In the genomic region with DNA sequence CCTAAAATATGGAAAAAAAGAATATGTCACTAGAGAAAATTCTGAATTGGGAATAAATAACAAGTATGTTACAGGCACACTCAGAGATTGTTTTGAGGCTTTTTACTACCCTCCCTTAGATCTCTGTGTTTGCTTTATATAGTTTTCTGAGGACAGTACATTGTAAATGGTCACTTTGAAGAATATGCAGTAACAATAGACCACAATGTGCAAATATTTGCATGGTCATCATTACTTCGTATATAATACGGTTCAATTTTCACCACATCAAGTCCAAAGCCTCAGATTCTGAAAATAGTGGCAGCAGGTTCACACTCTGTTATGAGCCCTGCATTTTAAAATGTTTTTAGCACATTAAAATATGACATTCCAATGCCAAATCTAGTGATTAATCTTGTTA, we compare ENCODE assay signal across 19 cellular contexts.
"Had no signal": no experiment of that assay in that cellular context is flagged by ENCODE, and none has a peak within 500 bp of the region (broad histone marks: within the 10 kb centered on the region; RNA-seq: fewer than 3 reads in every experiment).

No MANE protein-coding gene starts in this region.

- H3K4me3 ChIP-seq: coronary artery had no signal

- ATAC-seq: activated T-helper 17 cell treated with anti-CD3 and anti-CD28 coated beads, Interleukin-2, amount 50 U/mL, for 72 hours; T-helper 17 cell had no signal

- H3K27me3 ChIP-seq: brain microvascular endothelial cell had no signal

- DNase-seq: activated CD4-positive, alpha-beta memory T cell treated with anti-CD3 and anti-CD28 coated beads, Interleukin-2, amount 10 ng/mL, durations not matched to agents 7 days and 5 days; activated CD4-positive, alpha-beta T cell treated with anti-CD3 and anti-CD28 coated beads, Interleukin-2, amount 50 U/mL, for 1 hour; activated CD4-positive, CD25-positive, alpha-beta regulatory T cell; activated gamma-delta T cell; activated naive CD4-positive, alpha-beta T cell treated with anti-CD3 and anti-CD28 coated beads for 36 hours; activated naive CD8-positive, alpha-beta T cell treated with anti-CD3 and anti-CD28 coated beads for 36 hours; activated T-cell treated with anti-CD3 and anti-CD28 coated beads for 4 hours; activated T-cell treated with anti-CD3 and anti-CD28 coated beads, Interleukin-2, amount 50 U/mL, for 48 hours; brain microvascular endothelial cell; Kasumi-1; KBM-7; NCI-H1694 treated with DMSO at 0.1 percent for 48 hours; NCI-H510A treated with DMSO at 0.1 percent for 48 hours; NCI-H774; SHP77 treated with DMSO at 0.1 percent for 48 hours; T-helper 17 cell; T1000 had no signal

- H3K27ac ChIP-seq: brain microvascular endothelial cell, coronary artery had no signal
